20 cellular contexts compared by ENCODE assay signal in the genomic region with DNA sequence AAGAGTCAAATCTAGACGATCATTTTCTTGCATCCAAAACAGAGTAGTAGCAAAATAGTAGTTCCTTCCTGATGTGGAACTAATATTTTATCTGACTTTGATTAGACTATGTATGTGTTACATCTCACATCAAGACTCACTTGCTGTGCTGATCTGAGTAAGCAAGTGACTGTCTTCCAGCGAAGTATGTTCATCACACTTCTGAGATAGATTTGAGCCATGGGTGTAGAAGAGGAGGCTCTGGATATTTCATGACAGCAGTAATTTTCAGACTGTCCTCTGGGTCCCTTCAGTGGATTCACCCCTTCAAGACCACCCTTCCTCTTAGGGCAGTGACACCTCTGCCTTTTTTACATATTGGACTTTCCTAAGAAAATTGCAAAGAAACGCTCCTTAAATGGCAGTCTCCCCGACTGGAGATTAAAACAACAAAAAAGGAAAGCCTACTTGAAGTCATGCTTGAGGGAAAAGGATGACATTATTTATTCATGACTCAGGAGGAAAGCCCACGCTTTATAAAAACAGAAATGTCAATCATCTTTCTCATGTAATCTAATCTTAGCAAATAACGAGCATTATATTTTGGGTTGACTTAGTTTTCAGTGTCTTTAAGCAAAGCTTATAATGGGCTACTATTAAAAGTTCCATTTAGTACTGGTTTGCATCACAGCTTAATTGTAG. TPM values are rescaled to one million over a fixed set of nuclear protein-coding genes. Genes with fewer than 3 reads are reported as not detected.
DNase-seq lines count a peak whose midpoint lies in the region; ATAC-seq and TF ChIP-seq lines count a peak whose summit lies in the region.
"Had no signal": no experiment of that assay in that cellular context is flagged by ENCODE, and none has a peak within 500 bp of the region (broad histone marks: within the 10 kb centered on the region; RNA-seq: fewer than 3 reads in every experiment).

No MANE protein-coding gene starts in this region.

- intact Hi-C loops in Right ventricle myocardium inferior (cut with DNase I) = no loop called here
- intact Hi-C loops in uterus (cut with DNase I; ENCODE audit: low total_unique reads) = no loop called here

- peak overlapping the region; percentile 26 for H3K4me3 Mint-ChIP-seq in chondrocyte (ENCODE audit: unreplicated experiment)
- H3K4me3 Mint-ChIP-seq: activated CD8-positive, alpha-beta memory T cell treated with anti-CD3 and anti-CD28 coated beads, Interleukin-2, amount 10 ng/mL, durations not matched to agents 7 days and 5 days; CD8-positive, alpha-beta memory T cell; stimulated activated memory B cell treated with anti-CD40 and anti-IgM and Interleukin-4, amounts not matched to agents 10 μg/mL and 1 μg/mL and 100 μg/mL, for 72 hours; T-helper 2 cell treated with Interferon-gamma antibody and Interleukin-4, amounts not matched to agents 5 μg/mL and 100 μg/mL, for 36 hours had no signal

- TF ChIP-seq POLR2A in uterus (IDR thresholded peaks at IDR 0.05) = no peak

- H3K9me3 Mint-ChIP-seq in chondrocyte (ENCODE audit: low read depth) = peaks cover 2% of the 10 kb centered on the region
- H3K9me3 Mint-ChIP-seq: CD8-positive, alpha-beta memory T cell; stimulated activated memory B cell treated with anti-CD40 and anti-IgM and Interleukin-4, amounts not matched to agents 10 μg/mL and 1 μg/mL and 100 μg/mL, for 72 hours; T-helper 2 cell treated with Interferon-gamma antibody and Interleukin-4, amounts not matched to agents 5 μg/mL and 100 μg/mL, for 36 hours had no signal

- H3K4me1 ChIP-seq in cardiac muscle cell (ENCODE audit: low read depth) (peaks cover 41% of the 10 kb centered on the region), muscle layer of duodenum (ENCODE audit: control insufficient read depth in 1 of 2, insufficient read depth in 2 of 2, low read length in 2 of 2) (peaks cover 0 to 5% of the 10 kb centered on the region in 2 donors), uterus (no peaks in the 10 kb centered on the region)
- H3K4me1 ChIP-seq: upper lobe of right lung had no signal

- H3K36me3 ChIP-seq in cardiac muscle cell (peaks cover 93% of the 10 kb centered on the region), muscle layer of duodenum (ENCODE audit: control insufficient read depth in 1 of 2, insufficient read depth in 2 of 2, low read length in 2 of 2) (peaks cover 56 to 58% of the 10 kb centered on the region in 2 donors), uterus (no peaks in the 10 kb centered on the region)

- peaks cover 53% of the 10 kb centered on the region for H3K36me3 Mint-ChIP-seq in chondrocyte (ENCODE audit: low read depth)

- ATAC-seq in Right ventricle myocardium inferior (no peak), HG02970 (IDR thresholded peaks at IDR 0.05; ENCODE audit: low FRiP score, unreplicated experiment) (no peak)
- ATAC-seq: K562, left lobe of liver, mucosa of descending colon, upper lobe of right lung had no signal

- TF ChIP-seq CTCF in cardiac muscle cell (IDR thresholded peaks at IDR 0.05; ENCODE audit: low read depth, low read length) = no peak
- TF ChIP-seq CTCF in chondrocyte (IDR thresholded peaks at IDR 0.05) = no peak
- TF ChIP-seq CTCF in uterus (IDR thresholded peaks at IDR 0.05) = no peak

- peak overlapping the region; percentile 67 for H3K27ac ChIP-seq in cardiac muscle cell
- H3K27ac ChIP-seq in muscle layer of duodenum (ENCODE audit: low read length) = peak overlapping the region; percentile 32
- H3K27ac ChIP-seq in uterus = peak overlapping the region; percentile 25 to 61
- H3K27ac ChIP-seq: upper lobe of right lung had no signal

- H3K27ac Mint-ChIP-seq in chondrocyte (ENCODE audit: unreplicated experiment) = peak overlapping the region; percentile 93
- H3K27ac Mint-ChIP-seq: activated CD8-positive, alpha-beta memory T cell treated with anti-CD3 and anti-CD28 coated beads, Interleukin-2, amount 10 ng/mL, durations not matched to agents 7 days and 5 days; stimulated activated memory B cell treated with anti-CD40 and anti-IgM and Interleukin-4, amounts not matched to agents 10 μg/mL and 1 μg/mL and 100 μg/mL, for 72 hours; T-helper 2 cell treated with Interferon-gamma antibody and Interleukin-4, amounts not matched to agents 5 μg/mL and 100 μg/mL, for 36 hours had no signal

- no peaks in the 10 kb centered on the region for H3K27me3 Mint-ChIP-seq in chondrocyte (ENCODE audit: low read depth)
- H3K27me3 Mint-ChIP-seq: activated CD8-positive, alpha-beta memory T cell treated with anti-CD3 and anti-CD28 coated beads, Interleukin-2, amount 10 ng/mL, durations not matched to agents 7 days and 5 days; stimulated activated memory B cell treated with anti-CD40 and anti-IgM and Interleukin-4, amounts not matched to agents 10 μg/mL and 1 μg/mL and 100 μg/mL, for 72 hours had no signal

- no peak for DNase-seq in cardiac muscle cell (ENCODE audit: low read depth in 1 of 2, low spot score in 1 of 2)
- DNase-seq in Right ventricle myocardium inferior (ENCODE audit: missing footprints) = no peak
- no peak for DNase-seq in chondrocyte (ENCODE audit: low spot score)
- no peak for DNase-seq in uterus
- no peak for DNase-seq in hippocampal formation (lab: John Stamatoyannopoulos, UW)
- no peak for DNase-seq in amniotic stem cell (lab: John Stamatoyannopoulos, UW)
- DNase-seq: activated CD8-positive, alpha-beta memory T cell treated with anti-CD3 and anti-CD28 coated beads, Interleukin-2, amount 10 ng/mL, durations not matched to agents 7 days and 5 days; CD8-positive, alpha-beta memory T cell; mucosa of descending colon; NCI-H1105 treated with DMSO at 0.1 percent for 48 hours; NCI-H2171 treated with DMSO at 0.1 percent for 48 hours; occipital lobe; SIG-M5; upper lobe of right lung had no signal

- H3K4me1 Mint-ChIP-seq in chondrocyte (ENCODE audit: low read depth) = peaks cover 79% of the 10 kb centered on the region
- H3K4me1 Mint-ChIP-seq: stimulated activated memory B cell treated with anti-CD40 and anti-IgM and Interleukin-4, amounts not matched to agents 10 μg/mL and 1 μg/mL and 100 μg/mL, for 72 hours had no signal

- H3K9me3 ChIP-seq in cardiac muscle cell (ENCODE audit: low read depth) (no peaks in the 10 kb centered on the region), muscle layer of duodenum (ENCODE audit: control insufficient read depth in 1 of 2, low read length in 2 of 2) (no peaks in the 10 kb centered on the region), uterus (no peaks in the 10 kb centered on the region)
- H3K9me3 ChIP-seq: mucosa of descending colon, upper lobe of right lung had no signal

- H3K4me3 ChIP-seq in cardiac muscle cell (no peak overlapping the region), muscle layer of duodenum (ENCODE audit: low read depth in 1 of 2, low read length in 2 of 2) (no peak overlapping the region), uterus (no peak overlapping the region)
- H3K4me3 ChIP-seq: K562, mucosa of descending colon, upper lobe of right lung had no signal

- H3K27me3 ChIP-seq in cardiac muscle cell (no peaks in the 10 kb centered on the region), muscle layer of duodenum (ENCODE audit: low read depth, low read length) (no peaks in the 10 kb centered on the region), uterus (no peaks in the 10 kb centered on the region)
- H3K27me3 ChIP-seq: upper lobe of right lung had no signal

RNA-seq across cellular contexts. Expression of a gene that starts 22.8 kb away (rescaled TPM):
- total RNA-seq in cardiac muscle cell (602 and 603 TPM in 2 replicates), Right ventricle myocardium inferior (335 TPM), chondrocyte (104 to 225 TPM (median 105 TPM) in 3 replicates), uterus (100 to 1,000 TPM in 3 of 4 donors, 10 to 100 TPM in 1; 52.6 to 210 (median 111) TPM)
- 220 and 285 TPM in 2 replicates for polyA plus RNA-seq in cardiac muscle cell
